ENCODE assay signal across 8 cellular contexts in the genomic region with DNA sequence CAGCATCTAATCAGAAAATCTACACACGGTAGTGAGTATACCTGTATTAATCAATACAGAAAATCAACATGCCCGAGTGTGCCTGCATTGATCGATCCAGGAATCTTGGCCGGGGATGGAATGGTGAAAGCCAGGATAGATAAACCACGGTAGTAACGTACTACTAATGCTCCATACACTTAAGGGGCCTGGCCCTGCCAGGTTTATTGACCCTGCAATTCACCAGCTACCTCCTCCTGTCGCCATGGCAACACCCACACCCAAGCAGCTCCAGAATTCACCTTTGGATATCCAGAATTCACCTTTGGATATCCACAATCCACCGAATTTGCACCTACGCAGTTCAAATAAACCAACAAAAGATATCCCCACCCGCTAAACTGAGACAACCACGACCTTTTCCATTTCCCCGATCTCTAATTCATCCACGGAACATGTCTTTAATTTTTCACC. TPM values are rescaled to one million over a fixed set of nuclear protein-coding genes. Genes with fewer than 3 reads are reported as not detected.
DNase-seq lines count a peak whose midpoint lies in the region; ATAC-seq and TF ChIP-seq lines count a peak whose summit lies in the region.

No MANE protein-coding gene starts in this region.

- POLR2A ChIA-PET in AG04450 (lab: Yijun Ruan, JAX), result interaction anchor here (0.9 to 2.7 kb wide), 2 partner anchors 14 to 15 kb away, joined by 3 to 25 read pairs; partner anchors contain the start of gene CALM1
- POLR2A ChIA-PET in HEK293T (lab: Yijun Ruan, JAX), result interaction anchor here (0.6 to 4.2 kb wide), 7 partner anchors 7 to 84 kb away, joined by 3 to 68 read pairs (median 4); partner anchors contain the start of gene CALM1

- H3K27me3 ChIP-seq in AG04450 (ENCODE audit: control insufficient read depth, insufficient read depth, low read length) (no peaks in the 10 kb centered on the region), Peyer's patch (no peaks in the 10 kb centered on the region), esophagus muscularis mucosa (no peaks in the 10 kb centered on the region), neuron (ENCODE audit: insufficient read depth, low read length) (no peaks in the 10 kb centered on the region)

- H3K4me3 ChIP-seq in AG04450 (ENCODE audit: low read depth, low read length), result peak overlapping the region; percentile 70
- H3K4me3 ChIP-seq in Peyer's patch, result peak overlapping the region; percentile 54 to 68 (median 60)
- peak overlapping the region; percentile 60 to 71 (median 70) for H3K4me3 ChIP-seq in esophagus muscularis mucosa
- peak overlapping the region; percentile 74 for H3K4me3 ChIP-seq in neuron (ENCODE audit: low read length)

- TF ChIP-seq CTCF in AG04450 (IDR thresholded peaks at IDR 0.05; ENCODE audit: low read depth, low read length), result no peak
- TF ChIP-seq CTCF in Peyer's patch (IDR thresholded peaks at IDR 0.05), result no peak
- peak in 1 of 3 experiments; percentile 7 for TF ChIP-seq CTCF in esophagus muscularis mucosa (IDR thresholded peaks at IDR 0.05)

- DNase-seq in AG04450 (ENCODE audit: low read depth, low spot score) (no peak), HEK293T (ENCODE audit: extremely low spot score) (peak; percentile 28), Peyer's patch (peak; percentile 48 to 92 (median 85)), esophagus muscularis mucosa (ENCODE audit: extremely low spot score) (no peak), pons (ENCODE audit: low spot score) (no peak)

- intact Hi-C loops in esophagus muscularis mucosa (cut with DNase I), result loop anchor here (2.0 to 5.0 kb wide), 4 partner anchors 15 to 375 kb away; partner anchors contain the start of genes CALM1 and NRDE2

- H3K27ac ChIP-seq in AG04450 (ENCODE audit: low read depth, low read length) (peak overlapping the region; percentile 100), Peyer's patch (peak overlapping the region; percentile 96 to 99 (median 99)), esophagus muscularis mucosa (replicated peaks in 1 of 4) (peak overlapping the region; percentile 91 to 99 (median 97))

- H3K9me3 ChIP-seq in AG04450 (ENCODE audit: control insufficient read depth, insufficient read depth, low read length) (no peaks in the 10 kb centered on the region), Peyer's patch (no peaks in the 10 kb centered on the region), esophagus muscularis mucosa (no peaks in the 10 kb centered on the region), neuron (ENCODE audit: low read length) (no peaks in the 10 kb centered on the region)

- TF ChIP-seq EP300 in esophagus muscularis mucosa (IDR thresholded peaks at IDR 0.05), result no peak

- peak overlapping the region; percentile 90 for H2AFZ ChIP-seq in neuron (ENCODE audit: low read depth, low read length)

- CTCF ChIA-PET in AG04450 (lab: Charles Lee), result interaction anchor here (1.0 to 2.2 kb wide), 4 partner anchors 12 to 377 kb away, joined by 4 to 8 read pairs (median 4); no protein-coding TSS in a partner anchor
- CTCF ChIA-PET in HEK293T (lab: Yijun Ruan, JAX), result interaction anchor here (1.4 kb wide), 1 partner anchor 18 kb away, joined by 6 read pairs; no protein-coding TSS in a partner anchor

- 35% methylated on average over 13 of the region's 13 CpGs for WGBS in esophagus muscularis mucosa

- H3K4me1 ChIP-seq in Peyer's patch (peaks cover 0 to 28% (median 8%) of the 10 kb centered on the region in 4 donors), esophagus muscularis mucosa (peaks cover 15 to 31% (median 30%) of the 10 kb centered on the region in 4 donors), neuron (ENCODE audit: insufficient read depth, low read length) (peaks cover 21% of the 10 kb centered on the region)

- no peak for ATAC-seq in HG02571 (IDR thresholded peaks at IDR 0.05; ENCODE audit: unreplicated experiment)
- ATAC-seq in HG03442 (IDR thresholded peaks at IDR 0.05; ENCODE audit: unreplicated experiment), result no peak

- H3K36me3 ChIP-seq in Peyer's patch, result no peaks in the 10 kb centered on the region
- H3K36me3 ChIP-seq in esophagus muscularis mucosa, result no peaks in the 10 kb centered on the region
- H3K36me3 ChIP-seq in neuron (ENCODE audit: insufficient read depth, low read length), result no peaks in the 10 kb centered on the region

- TF ChIP-seq POLR2A in Peyer's patch (IDR thresholded peaks at IDR 0.05) (peak in 1 of 2 donors; percentile 37), esophagus muscularis mucosa (IDR thresholded peaks at IDR 0.05; ENCODE audit: low read depth) (no peak)

TF ChIP-seq in HEK293T, 16 proteins besides CTCF, POLR2A, EP300 and RAD21:
- TF ChIP-seq BHLHE40 (IDR thresholded peaks at IDR 0.05; ENCODE audit: borderline replicate concordance) (no peak), FOXK2 (IDR thresholded peaks at IDR 0.05) (no peak)

RNA-seq across cellular contexts. Expression of gene CALM1, which starts 14.8 kb away (rescaled TPM):
- polyA plus RNA-seq in AG04450 (2011; rRNA removed), result 378 and 549 TPM in 2 replicates
- 228 and 322 TPM in 2 replicates for polyA minus RNA-seq in AG04450 (2011; rRNA and poly(A)+ RNA removed)
- total RNA-seq in Peyer's patch, result 1,000 to 10,000 TPM in 2 of 4 donors, 100 to 1,000 TPM in 2; 407 to 1,329 (median 886) TPM
- 100 to 1,000 TPM; 482 to 847 (median 640) TPM for total RNA-seq in esophagus muscularis mucosa

RNA-seq across cellular contexts. Expression of gene NRDE2, which starts 50.3 kb away (rescaled TPM):
- 6.9 and 7.3 TPM in 2 replicates for polyA plus RNA-seq in AG04450 (2011; rRNA removed)
- 14.0 and 17.5 TPM in 2 replicates for polyA minus RNA-seq in AG04450 (2011; rRNA and poly(A)+ RNA removed)
- total RNA-seq in Peyer's patch, result 10 to 100 TPM; 28.2 to 47.0 (median 41.5) TPM
- total RNA-seq in esophagus muscularis mucosa, result 10 to 100 TPM in 3 of 4 donors, 1 to 10 TPM in 1; 8.0 to 14.1 (median 12.2) TPM

Comparison
In these comparisons a context has a peak if more than half of its experiments do, and no peak if none do; other contexts are left out.
1. DNase-seq: peak in HEK293T (single experiment) and Peyer's patch (3 of 3); none in AG04450 (single experiment), esophagus muscularis mucosa (single experiment) and pons (single experiment).
2. Peak in every context shown above with its lines, with median percentiles within 50 percentile points of each other: H3K27ac ChIP-seq and H3K4me3 ChIP-seq.